In the genomic region with DNA sequence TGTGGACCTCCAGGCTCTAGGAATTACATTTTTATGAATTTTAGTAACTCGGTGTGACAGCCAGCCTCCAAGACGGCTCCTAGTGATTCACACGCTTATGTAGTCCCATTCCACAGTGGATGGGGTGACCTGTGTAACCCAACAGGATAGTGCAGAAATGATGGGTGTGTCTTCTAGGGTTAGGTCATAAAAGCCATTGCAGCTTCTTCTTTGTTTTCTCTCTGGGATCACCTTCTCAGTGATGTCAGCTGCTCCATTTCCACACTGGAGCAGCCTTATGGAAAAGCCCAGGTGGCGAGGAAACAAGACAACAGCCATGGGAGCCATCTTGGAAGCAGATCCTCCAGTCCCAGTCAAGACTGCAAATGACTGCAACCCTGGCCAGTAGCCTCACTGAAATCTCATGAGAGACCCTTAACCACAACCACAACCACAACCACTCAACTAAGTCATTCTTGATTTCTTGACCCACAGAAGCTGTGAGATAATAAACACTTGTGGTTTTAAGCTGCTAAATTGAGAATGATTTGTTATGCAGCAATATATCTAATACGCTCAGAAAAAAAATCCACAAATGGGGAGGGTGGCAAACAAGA, we compare ENCODE assay signal across 10 cellular contexts. TPM values are rescaled to one million over a fixed set of nuclear protein-coding genes. Genes with fewer than 3 reads are reported as not detected.
A peak's percentile ranks its signal among the peaks of the same experiment; 100 is the strongest.
DNase-seq lines count a peak whose midpoint lies in the region; ATAC-seq, FAIRE-seq and TF ChIP-seq lines count a peak whose summit lies in the region.
"Had no signal": no experiment of that assay in that cellular context is flagged by ENCODE, and none has a peak within 500 bp of the region (broad histone marks: within the 10 kb centered on the region; RNA-seq: fewer than 3 reads in every experiment).

No MANE protein-coding gene starts in this region.

- no peak for FAIRE-seq in D721Med (lab: Jason Lieb, UNC)

- ATAC-seq in GM19468 (IDR thresholded peaks at IDR 0.05; ENCODE audit: extremely low read depth, unreplicated experiment), result peak; percentile 35
- ATAC-seq in sciatic nerve, result no peak
- no peak for ATAC-seq in GM21786 (IDR thresholded peaks at IDR 0.05; ENCODE audit: unreplicated experiment)
- ATAC-seq: SK-N-SH treated with all-trans-retinoic acid at 6 μM for 48 hours had no signal

- H3K4me3 Mint-ChIP-seq in endodermal cell, result no peak overlapping the region

- peaks cover 7% of the 10 kb centered on the region for H3K9me3 ChIP-seq in endodermal cell (ENCODE audit: control insufficient read depth, low read length)

- H3K4me1 ChIP-seq in endodermal cell (ENCODE audit: control insufficient read depth, insufficient read depth, low read length), result no peaks in the 10 kb centered on the region

- in situ Hi-C loops in G401 (cut with HindIII; ENCODE audit: low sequenced_read_pairs), result no loop called here

- DNase-seq in GDM1 (lab: John Stamatoyannopoulos, UW), result peak; percentile 43
- DNase-seq in LHCN-M2 (ENCODE audit: low read depth), result peak; percentile 67
- DNase-seq in endodermal cell, result peak; percentile 27
- no peak for DNase-seq in sciatic nerve (ENCODE audit: low spot score)
- DNase-seq in G401 (ENCODE audit: low spot score), result no peak
- DNase-seq in D721Med (ENCODE audit: insufficient read length, low spot score), result no peak
- DNase-seq: stimulated activated CD4-positive, alpha-beta T cell treated with anti-CD3 and anti-CD28 coated beads, Interleukin-2, amount 100 ng/mL, for 48 hours had no signal

- peaks cover 5% of the 10 kb centered on the region for H3K9me3 Mint-ChIP-seq in endodermal cell

- no peak overlapping the region for H3K27ac Mint-ChIP-seq in endodermal cell

- no peak overlapping the region for H3K4me3 ChIP-seq in endodermal cell (ENCODE audit: low read length)

- intact Hi-C loops in sciatic nerve (cut with DNase I), result no loop called here

- no peaks in the 10 kb centered on the region for H3K36me3 Mint-ChIP-seq in endodermal cell (ENCODE audit: low read depth)

- peaks cover 5% of the 10 kb centered on the region for H3K27me3 ChIP-seq in endodermal cell (ENCODE audit: control insufficient read depth, insufficient read depth, low read length, poor library complexity, severe bottlenecking)

- no peak overlapping the region for H3K27ac ChIP-seq in endodermal cell (ENCODE audit: low read depth, low read length)

- no peaks in the 10 kb centered on the region for H3K36me3 ChIP-seq in endodermal cell (ENCODE audit: control insufficient read depth, insufficient read depth, low read length)

- H3K9ac ChIP-seq in endodermal cell (ENCODE audit: extremely low read depth, low read length, poor library complexity, severe bottlenecking), result no peak overlapping the region

- 83 to 98% methylated on average over 1 to 5 of the region's 5 CpGs for WGBS in endodermal cell (ENCODE audit: insufficient coverage in 1 of 2, insufficient read length in 1 of 2), 2 experiments

- TF ChIP-seq CTCF in endodermal cell (conservative IDR thresholded peaks at IDR 0.05) (no peak), D721Med (IDR thresholded peaks at IDR 0.05; ENCODE audit: insufficient read depth, missing control alignments) (no peak)

- H3K27me3 Mint-ChIP-seq in endodermal cell (ENCODE audit: insufficient read depth), result peaks cover 13% of the 10 kb centered on the region

- H3K4me1 Mint-ChIP-seq in endodermal cell, result peaks cover 1% of the 10 kb centered on the region

RNA-seq across cellular contexts. Expression of a gene that starts 5.1 kb away (rescaled TPM):
- total RNA-seq in LHCN-M2 (2014; rRNA removed), result 53.5 and 113 TPM in 2 replicates
- polyA plus RNA-seq in LHCN-M2 (2012), result 57.3 TPM
- total RNA-seq in endodermal cell, result 100 to 1,000 TPM in 1 of 2 donors, 10 to 100 TPM in 1; 90.9 to 118 TPM
- polyA plus RNA-seq in endodermal cell (2013, experiment 1 of 2), result 73.3 TPM
- 64.5 TPM for polyA plus RNA-seq in endodermal cell (2013, experiment 2 of 2)
- total RNA-seq in sciatic nerve, result 23.9 TPM
- 196 and 216 TPM in 2 replicates for total RNA-seq in G401 (2014; rRNA removed; shearing (Covaris generic))

RNA-seq across cellular contexts. Expression of a gene that starts 49.0 kb away (rescaled TPM):
- total RNA-seq in LHCN-M2 (2014; rRNA removed) (85.4 and 99.4 TPM in 2 replicates), endodermal cell (10 to 100 TPM; 27.5 to 33.0 TPM), sciatic nerve (58.1 TPM)
- 54.4 TPM for polyA plus RNA-seq in LHCN-M2 (2012)
- 33.7 TPM for polyA plus RNA-seq in endodermal cell (2013, experiment 1 of 2)
- 31.9 TPM for polyA plus RNA-seq in endodermal cell (2013, experiment 2 of 2)
- 61.5 and 65.6 TPM in 2 replicates for total RNA-seq in G401 (2014; rRNA removed; shearing (Covaris generic))

RNA-seq across cellular contexts. Expression of a gene that starts 59.9 kb away (rescaled TPM):
- under 0.01 TPM in 1 of 2 replicates, not detected in the other for total RNA-seq in LHCN-M2 (2014; rRNA removed)
- polyA plus RNA-seq in LHCN-M2 (2012), result 0.02 TPM
- total RNA-seq in endodermal cell, result not detected
- polyA plus RNA-seq in endodermal cell (2013, experiment 1 of 2), result 0.04 TPM
- 0.17 TPM for polyA plus RNA-seq in endodermal cell (2013, experiment 2 of 2)
- total RNA-seq in sciatic nerve, result 7.0 TPM
- total RNA-seq in G401 (2014; rRNA removed; shearing (Covaris generic)), result not detected in 2 replicates

Comparison
In these comparisons a context has a peak if more than half of its experiments do, and no peak if none do; other contexts are left out.
1. DNase-seq: peak in GDM1 (single experiment), LHCN-M2 (single experiment) and endodermal cell (single experiment); none in sciatic nerve (single experiment), G401 (single experiment) and D721Med (single experiment).